31 cellular contexts compared by ENCODE assay signal in genomic region chr17:53662608-53663007, GRCh38.
"Had no signal": no experiment of that assay in that cellular context is flagged by ENCODE, and none has a peak within 500 bp of the region (broad histone marks: within the 10 kb centered on the region; RNA-seq: fewer than 3 reads in every experiment).

No MANE protein-coding gene starts in this region.

- H3K4me1 Mint-ChIP-seq: activated CD4-positive, alpha-beta T cell treated with anti-CD3 and anti-CD28 coated beads for 36 hours; activated CD4-positive, alpha-beta T cell treated with anti-CD3 and anti-CD28 coated beads, Interleukin-2, amount 10 ng/mL, durations not matched to agents 24 days and 14 days; activated CD8-positive, alpha-beta memory T cell treated with anti-CD3 and anti-CD28 coated beads, Interleukin-2, amount 10 ng/mL, durations not matched to agents 7 days and 5 days; activated naive CD4-positive, alpha-beta T cell treated with anti-CD3 and anti-CD28 coated beads, Interleukin-2, amount 50 U/mL, for 24 hours; activated naive CD8-positive, alpha-beta T cell treated with anti-CD3 and anti-CD28 coated beads for 36 hours; activated naive CD8-positive, alpha-beta T cell treated with anti-CD3 and anti-CD28 coated beads, Interleukin-2, amount 50 U/mL, for 24 hours had no signal

- H3K27me3 Mint-ChIP-seq: activated CD4-positive, alpha-beta memory T cell treated with anti-CD3 and anti-CD28 coated beads for 36 hours; activated CD4-positive, alpha-beta T cell treated with anti-CD3 and anti-CD28 coated beads for 36 hours; activated CD4-positive, alpha-beta T cell treated with anti-CD3 and anti-CD28 coated beads, Interleukin-2, amount 10 ng/mL, durations not matched to agents 24 days and 14 days; activated CD8-positive, alpha-beta memory T cell treated with anti-CD3 and anti-CD28 coated beads, Interleukin-2, amount 10 ng/mL, durations not matched to agents 7 days and 5 days; activated naive CD4-positive, alpha-beta T cell treated with anti-CD3 and anti-CD28 coated beads, Interleukin-2, amount 50 U/mL, for 24 hours; activated naive CD8-positive, alpha-beta T cell treated with anti-CD3 and anti-CD28 coated beads for 36 hours; activated naive CD8-positive, alpha-beta T cell treated with anti-CD3 and anti-CD28 coated beads, Interleukin-2, amount 50 U/mL, for 24 hours; effector memory CD8-positive, alpha-beta T cell had no signal

- H3K4me3 ChIP-seq: adrenal gland, body of pancreas, esophagus muscularis mucosa, gastroesophageal sphincter, heart right ventricle had no signal

- H3K4me1 ChIP-seq: adrenal gland, body of pancreas, esophagus muscularis mucosa, gastroesophageal sphincter, heart right ventricle had no signal

- H3K27ac Mint-ChIP-seq: activated CD4-positive, alpha-beta memory T cell treated with anti-CD3 and anti-CD28 coated beads for 36 hours; activated CD4-positive, alpha-beta T cell treated with anti-CD3 and anti-CD28 coated beads for 36 hours; activated CD4-positive, alpha-beta T cell treated with anti-CD3 and anti-CD28 coated beads, Interleukin-2, amount 10 ng/mL, durations not matched to agents 24 days and 14 days; activated CD8-positive, alpha-beta memory T cell treated with anti-CD3 and anti-CD28 coated beads, Interleukin-2, amount 10 ng/mL, durations not matched to agents 7 days and 5 days; activated CD8-positive, alpha-beta T cell treated with anti-CD3 and anti-CD28 coated beads, Interleukin-2, amount 10 ng/mL, durations not matched to agents 7 days and 5 days; activated naive CD4-positive, alpha-beta T cell treated with anti-CD3 and anti-CD28 coated beads for 36 hours; activated naive CD4-positive, alpha-beta T cell treated with anti-CD3 and anti-CD28 coated beads, Interleukin-2, amount 50 U/mL, for 24 hours; activated naive CD8-positive, alpha-beta T cell treated with anti-CD3 and anti-CD28 coated beads for 36 hours; activated naive CD8-positive, alpha-beta T cell treated with anti-CD3 and anti-CD28 coated beads, Interleukin-2, amount 50 U/mL, for 24 hours; activated T-helper 1 cell treated with anti-CD3 and anti-CD28 coated beads, Interleukin-12 subunit alpha, Interleukin-12 subunit beta, Interleukin-2, Interleukin-4 antibody, amounts not matched to agents 30 ng/mL and 10 ng/mL and 1 ng/mL, durations not matched to agents 14 hours and 24 hours and 36 hours; activated T-helper 2 cell treated with anti-CD3 and anti-CD28 coated beads, Interferon-gamma antibody, Interleukin-2, Interleukin-4, amounts not matched to agents 10 μg/mL and 5 μg/mL and 100 μg/mL, durations not matched to agents 14 hours and 24 hours and 36 hours; effector memory CD8-positive, alpha-beta T cell had no signal

- H3K36me3 Mint-ChIP-seq: activated CD4-positive, alpha-beta memory T cell treated with anti-CD3 and anti-CD28 coated beads for 36 hours; activated CD8-positive, alpha-beta memory T cell treated with anti-CD3 and anti-CD28 coated beads, Interleukin-2, amount 10 ng/mL, durations not matched to agents 7 days and 5 days; activated naive CD4-positive, alpha-beta T cell treated with anti-CD3 and anti-CD28 coated beads, Interleukin-2, amount 50 U/mL, for 24 hours; activated naive CD8-positive, alpha-beta T cell treated with anti-CD3 and anti-CD28 coated beads for 36 hours had no signal

- H3K27me3 ChIP-seq: adrenal gland, body of pancreas, esophagus muscularis mucosa, gastroesophageal sphincter, heart right ventricle had no signal

- H3K27ac ChIP-seq: adrenal gland, body of pancreas, esophagus muscularis mucosa, gastroesophageal sphincter, heart right ventricle had no signal

- ATAC-seq: activated CD4-positive, alpha-beta T cell treated with anti-CD3 and anti-CD28 coated beads for 36 hours; activated CD8-positive, alpha-beta memory T cell treated with anti-CD3 and anti-CD28 coated beads, Interleukin-2, amount 10 ng/mL, durations not matched to agents 7 days and 5 days; activated CD8-positive, alpha-beta T cell treated with anti-CD3 and anti-CD28 coated beads, Interleukin-2, amount 10 ng/mL, durations not matched to agents 7 days and 5 days; activated naive CD8-positive, alpha-beta T cell treated with anti-CD3 and anti-CD28 coated beads, Interleukin-2, amount 50 U/mL, for 24 hours; body of pancreas; effector memory CD8-positive, alpha-beta T cell; gastroesophageal sphincter; heart right ventricle had no signal

- H3K36me3 ChIP-seq: adrenal gland, esophagus muscularis mucosa, gastroesophageal sphincter, heart right ventricle had no signal

- DNase-seq: activated CD4-positive, alpha-beta memory T cell treated with anti-CD3 and anti-CD28 coated beads for 36 hours; activated CD4-positive, alpha-beta T cell treated with anti-CD3 and anti-CD28 coated beads for 36 hours; activated CD4-positive, alpha-beta T cell treated with anti-CD3 and anti-CD28 coated beads, Interleukin-2, amount 10 ng/mL, durations not matched to agents 24 days and 14 days; activated CD4-positive, CD25-positive, alpha-beta regulatory T cell; activated CD4-positive, CD25-positive, alpha-beta regulatory T cell treated with anti-CD3 and anti-CD28 coated beads, Interleukin-2, amount 50 U/mL, for 72 hours; activated CD8-positive, alpha-beta memory T cell treated with anti-CD3 and anti-CD28 coated beads, Interleukin-2, amount 10 ng/mL, durations not matched to agents 7 days and 5 days; activated CD8-positive, alpha-beta memory T cell treated with anti-CD3 and anti-CD28 coated beads, Interleukin-2, amount 50 U/mL, for 4 hours; activated CD8-positive, alpha-beta T cell treated with anti-CD3 and anti-CD28 coated beads, Interleukin-2, amount 10 ng/mL, durations not matched to agents 7 days and 5 days; activated effector memory CD4-positive, alpha-beta T cell treated with anti-CD3 and anti-CD28 coated beads, Interleukin-2, amount 50 U/mL, for 16 hours; activated naive CD4-positive, alpha-beta T cell treated with anti-CD3 and anti-CD28 coated beads for 36 hours; activated naive CD8-positive, alpha-beta T cell treated with anti-CD3 and anti-CD28 coated beads for 36 hours; activated naive CD8-positive, alpha-beta T cell treated with anti-CD3 and anti-CD28 coated beads, Interleukin-2, amount 50 U/mL, for 24 hours; activated T-cell treated with anti-CD3 and anti-CD28 coated beads, Interleukin-2, amount 50 U/mL, for 1 hour; activated T-cell treated with anti-CD3 and anti-CD28 coated beads, Interleukin-2, amount 50 U/mL, for 48 hours; adrenal gland; amygdala; aorta; body of pancreas; caudate nucleus; cortex of kidney; dermis blood vessel endothelial cell; effector CD4-positive, alpha-beta T cell; effector memory CD8-positive, alpha-beta T cell; foreskin melanocyte; heart right ventricle; T-helper 2 cell had no signal

- H3K4me3 Mint-ChIP-seq: activated CD4-positive, alpha-beta memory T cell treated with anti-CD3 and anti-CD28 coated beads for 36 hours; activated CD4-positive, alpha-beta T cell treated with anti-CD3 and anti-CD28 coated beads for 36 hours; activated CD4-positive, alpha-beta T cell treated with anti-CD3 and anti-CD28 coated beads, Interleukin-2, amount 10 ng/mL, durations not matched to agents 24 days and 14 days; activated CD8-positive, alpha-beta memory T cell treated with anti-CD3 and anti-CD28 coated beads, Interleukin-2, amount 10 ng/mL, durations not matched to agents 7 days and 5 days; activated CD8-positive, alpha-beta T cell treated with anti-CD3 and anti-CD28 coated beads, Interleukin-2, amount 10 ng/mL, durations not matched to agents 7 days and 5 days; activated naive CD4-positive, alpha-beta T cell treated with anti-CD3 and anti-CD28 coated beads for 36 hours; activated naive CD4-positive, alpha-beta T cell treated with anti-CD3 and anti-CD28 coated beads, Interleukin-2, amount 50 U/mL, for 24 hours; activated naive CD8-positive, alpha-beta T cell treated with anti-CD3 and anti-CD28 coated beads for 36 hours; activated naive CD8-positive, alpha-beta T cell treated with anti-CD3 and anti-CD28 coated beads, Interleukin-2, amount 50 U/mL, for 24 hours; activated T-helper 1 cell treated with anti-CD3 and anti-CD28 coated beads, Interleukin-12 subunit alpha, Interleukin-12 subunit beta, Interleukin-2, Interleukin-4 antibody, amounts not matched to agents 30 ng/mL and 10 ng/mL and 1 ng/mL, durations not matched to agents 14 hours and 24 hours and 36 hours; effector memory CD8-positive, alpha-beta T cell had no signal
